Comparison of ENCODE assay signal across 7 cellular contexts in the genomic region with DNA sequence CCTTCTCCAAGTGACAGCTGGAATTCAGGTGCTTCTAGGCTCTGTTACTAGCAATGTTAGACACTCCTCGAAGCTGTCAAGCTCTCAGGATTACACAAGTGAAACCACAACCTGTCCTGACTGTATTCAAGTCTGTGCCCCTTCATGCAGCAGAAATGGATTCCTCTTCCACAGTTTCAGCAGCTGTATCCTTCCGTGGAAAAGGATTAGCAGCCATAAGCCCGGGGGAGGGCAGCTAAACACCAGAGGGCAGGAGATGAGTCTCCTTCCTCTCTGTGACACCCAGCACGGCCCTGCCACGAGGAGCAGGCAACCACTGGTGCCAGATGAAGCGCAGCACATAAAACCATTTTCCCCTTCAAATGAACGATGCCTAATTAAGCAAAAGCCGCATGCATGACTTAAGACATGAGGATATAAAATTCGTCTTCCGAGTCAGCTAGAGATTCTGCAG. TPM values are rescaled to one million over a fixed set of nuclear protein-coding genes. Genes with fewer than 3 reads are reported as not detected.
A peak's percentile ranks its signal among the peaks of the same experiment; 100 is the strongest.
DNase-seq lines count a peak whose midpoint lies in the region; ATAC-seq and TF ChIP-seq lines count a peak whose summit lies in the region.

No MANE protein-coding gene starts in this region.

- no peak overlapping the region for H2BK120ac ChIP-seq in mesendoderm (ENCODE audit: low read depth, low read length)

- TF ChIP-seq CTCF in GM12875 (IDR thresholded peaks at IDR 0.05; ENCODE audit: borderline replicate concordance, insufficient read depth, low read depth, low read length), result 0 out of 2 replicates have a peak, but pooled peaks have one; percentile 12

- DNase-seq in NCI-H510A treated with DMSO at 0.1 percent for 48 hours (lab: John Stamatoyannopoulos, UW) (peak; percentile 50), mesendoderm (peak; percentile 27)
- DNase-seq in activated CD4-positive, alpha-beta memory T cell treated with anti-CD3 and anti-CD28 coated beads, Interleukin-2, amount 10 ng/mL, durations not matched to agents 7 days and 5 days, result peak; percentile 67
- peak; percentile 23 to 46 for DNase-seq in stimulated activated CD8-positive, alpha-beta memory T cell treated with anti-CD3 and anti-CD28 coated beads, Interleukin-7, amount 100 ng/mL, for 4 hours (ENCODE audit: low read depth in 2 of 2)

- H3K18ac ChIP-seq in mesendoderm (ENCODE audit: low read length), result no peak overlapping the region

- CTCF ChIA-PET in activated CD4-positive, alpha-beta memory T cell treated with anti-CD3 and anti-CD28 coated beads, Interleukin-2, amount 10 ng/mL, durations not matched to agents 7 days and 5 days (lab: Charles Lee), result interaction anchor here (1.0 to 7.9 kb wide), 25 partner anchors 13 to 560 kb away, joined by 3 to 150 read pairs (median 6); partner anchors contain the start of gene TGOLN2

- peaks cover 55% of the 10 kb centered on the region for H3K4me1 Mint-ChIP-seq in activated CD4-positive, alpha-beta memory T cell treated with anti-CD3 and anti-CD28 coated beads, Interleukin-2, amount 10 ng/mL, durations not matched to agents 7 days and 5 days

- H3K36me3 ChIP-seq in ectodermal cell (ENCODE audit: control insufficient read depth, insufficient read depth, low read length) (no peaks in the 10 kb centered on the region), mesendoderm (ENCODE audit: control insufficient read depth, insufficient read depth, low read length) (no peaks in the 10 kb centered on the region)

- H3K27ac Mint-ChIP-seq in activated CD4-positive, alpha-beta memory T cell treated with anti-CD3 and anti-CD28 coated beads, Interleukin-2, amount 10 ng/mL, durations not matched to agents 7 days and 5 days, result peak overlapping the region; percentile 77

- no peak overlapping the region for H3K56ac ChIP-seq in mesendoderm (ENCODE audit: low read length)

- peaks cover 7% of the 10 kb centered on the region for H3K9me3 Mint-ChIP-seq in activated CD4-positive, alpha-beta memory T cell treated with anti-CD3 and anti-CD28 coated beads, Interleukin-2, amount 10 ng/mL, durations not matched to agents 7 days and 5 days

- H3K4me3 Mint-ChIP-seq in activated CD4-positive, alpha-beta memory T cell treated with anti-CD3 and anti-CD28 coated beads, Interleukin-2, amount 10 ng/mL, durations not matched to agents 7 days and 5 days, result peak overlapping the region; percentile 84

- H4K8ac ChIP-seq in mesendoderm (ENCODE audit: low read depth, low read length), result no peak overlapping the region

- H3K36me3 Mint-ChIP-seq in activated CD4-positive, alpha-beta memory T cell treated with anti-CD3 and anti-CD28 coated beads, Interleukin-2, amount 10 ng/mL, durations not matched to agents 7 days and 5 days (ENCODE audit: low read depth), result peaks cover 35% of the 10 kb centered on the region

- no peak overlapping the region for H3K9ac ChIP-seq in mesendoderm (ENCODE audit: low read length)

- no peaks in the 10 kb centered on the region for H3K79me2 ChIP-seq in mesendoderm (ENCODE audit: control insufficient read depth, insufficient read depth, low read length)

- H3K79me1 ChIP-seq in mesendoderm (ENCODE audit: low read length), result no peaks in the 10 kb centered on the region

- H3K4me2 ChIP-seq in mesendoderm (ENCODE audit: low read length), result no peak overlapping the region

- peaks cover 3% of the 10 kb centered on the region for H3K27me3 Mint-ChIP-seq in activated CD4-positive, alpha-beta memory T cell treated with anti-CD3 and anti-CD28 coated beads, Interleukin-2, amount 10 ng/mL, durations not matched to agents 7 days and 5 days

- H3K4me1 ChIP-seq in ectodermal cell (ENCODE audit: control insufficient read depth, insufficient read depth, low read length) (peaks cover 13% of the 10 kb centered on the region), mesendoderm (ENCODE audit: control insufficient read depth, low read depth, low read length) (no peaks in the 10 kb centered on the region)

- no peak overlapping the region for H2BK5ac ChIP-seq in mesendoderm (ENCODE audit: low read length)

- H3K27me3 ChIP-seq in ectodermal cell (ENCODE audit: control insufficient read depth, insufficient read depth, low read length, poor library complexity, severe bottlenecking) (peaks cover 23% of the 10 kb centered on the region), mesendoderm (ENCODE audit: insufficient read depth, low read length, poor library complexity) (no peaks in the 10 kb centered on the region)

- peak overlapping the region; percentile 30 for H3K23ac ChIP-seq in mesendoderm (ENCODE audit: low read length)

- H3K27ac ChIP-seq in ectodermal cell (ENCODE audit: insufficient read depth, low read depth, low read length, poor library complexity, severe bottlenecking) (no peak overlapping the region), mesendoderm (ENCODE audit: low read depth, low read length) (no peak overlapping the region)

- POLR2A ChIA-PET in activated CD4-positive, alpha-beta memory T cell treated with anti-CD3 and anti-CD28 coated beads, Interleukin-2, amount 10 ng/mL, durations not matched to agents 7 days and 5 days (lab: Charles Lee), result interaction anchor here (0.7 to 6.2 kb wide), 21 partner anchors 8 to 308 kb away, joined by 3 to 64 read pairs (median 6); partner anchors contain the start of genes IMMT, POLR1A and PTCD3

- no peak overlapping the region for H3K4ac ChIP-seq in mesendoderm (ENCODE audit: low read depth, low read length)

- no peak overlapping the region for H4K5ac ChIP-seq in mesendoderm (ENCODE audit: low read length)

- H3K9me3 ChIP-seq in ectodermal cell (ENCODE audit: control insufficient read depth, low read length), result no peaks in the 10 kb centered on the region

- no peak overlapping the region for H3K4me3 ChIP-seq in GM12875 (ENCODE audit: low read depth, low read length)
- H3K4me3 ChIP-seq in ectodermal cell (ENCODE audit: insufficient read depth, low read depth, low read length), result peak overlapping the region; percentile 76
- H3K4me3 ChIP-seq in mesendoderm (ENCODE audit: low read length), result no peak overlapping the region

- 47 to 52% methylated on average over 10 of the region's 10 CpGs for WGBS in ectodermal cell, 2 experiments
- no CpG with 5 or more reads among the region's 10 CpGs for WGBS in mesendoderm (ENCODE audit: extremely low coverage, insufficient coverage, low lambda C conversion rate)

- no peak overlapping the region for H2AK5ac ChIP-seq in mesendoderm (ENCODE audit: low read length)

- ATAC-seq in GM21723 (IDR thresholded peaks at IDR 0.05; ENCODE audit: unreplicated experiment), result no peak

- H2BK15ac ChIP-seq in mesendoderm (replicated peaks; ENCODE audit: low read depth), result no peak overlapping the region

RNA-seq across cellular contexts. Expression of gene ST3GAL5, which starts 1.2 kb away (rescaled TPM):
- 10 to 100 TPM; 58.3 to 67.1 TPM for total RNA-seq in activated CD4-positive, alpha-beta memory T cell treated with anti-CD3 and anti-CD28 coated beads, Interleukin-2, amount 10 ng/mL, durations not matched to agents 7 days and 5 days
- 7.8 TPM for polyA plus RNA-seq in ectodermal cell (2013, experiment 1 of 4)
- polyA plus RNA-seq in ectodermal cell (2013, experiment 2 of 4), result 9.4 TPM
- 8.0 TPM for polyA plus RNA-seq in ectodermal cell (2013, experiment 3 of 4)
- 7.8 TPM for polyA plus RNA-seq in ectodermal cell (2013, experiment 4 of 4)
- 1.3 TPM for polyA plus RNA-seq in mesendoderm (2013, experiment 1 of 2)
- 0.92 TPM for polyA plus RNA-seq in mesendoderm (2013, experiment 2 of 2)
